Comparison of ENCODE assay signal across 15 cellular contexts in genomic region chr10:75461672-75462649, GRCh38. TPM values are rescaled to one million over a fixed set of nuclear protein-coding genes. Genes with fewer than 3 reads are reported as not detected.
"Had no signal": no experiment of that assay in that cellular context is flagged by ENCODE, and none has a peak within 500 bp of the region (broad histone marks: within the 10 kb centered on the region; RNA-seq: fewer than 3 reads in every experiment).

No MANE protein-coding gene starts in this region.

- H3K27ac Mint-ChIP-seq: activated naive CD4-positive, alpha-beta T cell treated with anti-CD3 and anti-CD28 coated beads, Interleukin-2, amount 10 ng/mL, durations not matched to agents 7 days and 5 days; activated T-helper 2 cell treated with anti-CD3 and anti-CD28 coated beads, Interferon-gamma antibody, Interleukin-2, Interleukin-4, amounts not matched to agents 10 μg/mL and 5 μg/mL and 100 μg/mL, durations not matched to agents 14 hours and 24 hours and 36 hours had no signal

- H3K27ac ChIP-seq: adrenal gland, coronary artery, epithelial cell of prostate, gastroesophageal sphincter, thyroid gland had no signal

- H3K4me1 Mint-ChIP-seq: activated naive CD4-positive, alpha-beta T cell treated with anti-CD3 and anti-CD28 coated beads, Interleukin-2, amount 10 ng/mL, durations not matched to agents 7 days and 5 days had no signal

- H3K4me3 Mint-ChIP-seq: activated naive CD4-positive, alpha-beta T cell treated with anti-CD3 and anti-CD28 coated beads, Interleukin-2, amount 10 ng/mL, durations not matched to agents 7 days and 5 days; neural crest cell had no signal

- H3K4me3 ChIP-seq: adrenal gland, coronary artery, gastroesophageal sphincter, thyroid gland had no signal

- H3K36me3 ChIP-seq: adrenal gland, gastroesophageal sphincter, thyroid gland had no signal

- H3K27me3 Mint-ChIP-seq: activated naive CD4-positive, alpha-beta T cell treated with anti-CD3 and anti-CD28 coated beads, Interleukin-2, amount 10 ng/mL, durations not matched to agents 7 days and 5 days had no signal

- H3K27me3 ChIP-seq: adrenal gland, gastroesophageal sphincter, thyroid gland had no signal

- H3K9me3 ChIP-seq: adrenal gland, gastroesophageal sphincter, thyroid gland had no signal

- H3K36me3 Mint-ChIP-seq: activated naive CD4-positive, alpha-beta T cell treated with anti-CD3 and anti-CD28 coated beads, Interleukin-2, amount 10 ng/mL, durations not matched to agents 7 days and 5 days had no signal

- H3K9me3 Mint-ChIP-seq: activated naive CD4-positive, alpha-beta T cell treated with anti-CD3 and anti-CD28 coated beads, Interleukin-2, amount 10 ng/mL, durations not matched to agents 7 days and 5 days; activated T-helper 2 cell treated with anti-CD3 and anti-CD28 coated beads, Interferon-gamma antibody, Interleukin-2, Interleukin-4, amounts not matched to agents 10 μg/mL and 5 μg/mL and 100 μg/mL, durations not matched to agents 14 hours and 24 hours and 36 hours; neural crest cell had no signal

- DNase-seq: activated CD4-positive, CD25-positive, alpha-beta regulatory T cell; activated naive CD4-positive, alpha-beta T cell treated with anti-CD3 and anti-CD28 coated beads, Interleukin-2, amount 10 ng/mL, durations not matched to agents 7 days and 5 days; central memory CD4-positive, alpha-beta T cell; effector memory CD4-positive, alpha-beta T cell; left ventricle myocardium superior; mesendoderm; right cardiac atrium; small intestine; thyroid gland had no signal

RNA-seq across cellular contexts. Expression of gene LRMDA, which starts 30.5 kb away (rescaled TPM):
- total RNA-seq: activated T-helper 2 cell treated with anti-CD3 and anti-CD28 coated beads, Interferon-gamma antibody, Interleukin-2, Interleukin-4, amounts not matched to agents 10 μg/mL and 5 μg/mL and 100 μg/mL, durations not matched to agents 14 hours and 24 hours and 36 hours had no signal
